Comparison of ENCODE assay signal across 1 cellular context in genomic region chrX:12164180-12164579, GRCh38.
TF ChIP-seq lines count a peak whose summit lies in the region.
"Not testable (repeated sequence)": the region's sequence is repeated elsewhere in the genome, so short reads cannot be mapped to it uniquely, and the experiment has no call there.

No MANE protein-coding gene starts in this region.

- H3K9me3 ChIP-seq in HEK293 (ENCODE audit: control insufficient read depth, insufficient read depth, low read depth, low read length), result not testable (repeated sequence)

- TF ChIP-seq CTCF in HEK293 (tag by site-specific recombination; IDR thresholded peaks at IDR 0.05), result not testable (repeated sequence)

- H3K4me3 ChIP-seq in HEK293 (ENCODE audit: low read depth, low read length), result not testable (repeated sequence)

- CTCF ChIA-PET in HEK293 (lab: Yijun Ruan, JAX), result not testable (repeated sequence)

- H3K36me3 ChIP-seq in HEK293 (ENCODE audit: control insufficient read depth in 2 of 2, insufficient read depth in 1 of 2, low read length in 2 of 2), result not testable (repeated sequence)

- POLR2A ChIA-PET in HEK293 (lab: Yijun Ruan, JAX), result not testable (repeated sequence)

- H3K27ac ChIP-seq in HEK293 (ENCODE audit: extremely low read depth, low read depth, low read length), result not testable (repeated sequence)

- H3K4me1 ChIP-seq in HEK293 (ENCODE audit: control insufficient read depth, insufficient read depth, low read length), result peaks cover 18% of the 10 kb centered on the region

TF ChIP-seq in HEK293, 187 proteins besides CTCF, POLR2A, EP300 and RAD21:
- TF ChIP-seq ZNF580 (tag by site-specific recombination; IDR thresholded peaks at IDR 0.05) (peak; percentile 71; the same call in 1 of the 2 replicates), ZNF146 (tag by site-specific recombination; IDR thresholded peaks at IDR 0.05) (peak; percentile 93)
